18 cellular contexts compared by ENCODE assay signal in the genomic region with DNA sequence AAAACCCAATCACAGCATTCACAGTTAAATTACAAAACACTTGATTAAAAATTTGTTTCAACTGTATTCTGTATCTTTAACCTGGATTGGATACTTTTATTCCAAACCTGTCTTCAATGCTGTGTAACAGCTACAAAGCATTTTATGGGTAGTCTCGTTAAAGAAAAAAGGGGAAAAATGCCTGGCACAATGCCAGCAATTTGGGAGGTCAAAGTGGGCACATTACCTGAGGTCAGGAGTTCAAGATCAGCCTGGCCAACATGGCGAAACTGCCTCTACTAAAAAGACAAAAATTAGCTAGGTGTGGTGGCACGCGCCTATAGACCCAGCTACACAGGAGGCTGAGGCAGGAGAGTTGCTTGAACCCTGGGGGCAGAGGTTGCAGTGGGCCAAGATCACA. TPM values are rescaled to one million over a fixed set of nuclear protein-coding genes. Genes with fewer than 3 reads are reported as not detected.
DNase-seq lines count a peak whose midpoint lies in the region; ATAC-seq and TF ChIP-seq lines count a peak whose summit lies in the region.
"Had no signal": no experiment of that assay in that cellular context is flagged by ENCODE, and none has a peak within 500 bp of the region (broad histone marks: within the 10 kb centered on the region; RNA-seq: fewer than 3 reads in every experiment).

No MANE protein-coding gene starts in this region.

- H3K27me3 ChIP-seq in liver (ENCODE audit: control insufficient read depth in 4 of 4, insufficient read depth in 4 of 4, low read length in 3 of 4) (no peaks in the 10 kb centered on the region), foreskin keratinocyte (no peaks in the 10 kb centered on the region)
- H3K27me3 ChIP-seq: heart left ventricle had no signal

- TF ChIP-seq RAD21 in liver (IDR thresholded peaks at IDR 0.05): no peak

- H3K36me3 ChIP-seq in liver (ENCODE audit: control insufficient read depth in 4 of 4, insufficient read depth in 3 of 4, low read depth in 1 of 4, low read length in 3 of 4): peaks cover 1 to 17% (median 8%) of the 10 kb centered on the region in 4 donors

- DNase-seq in activated naive CD4-positive, alpha-beta T cell (lab: John Stamatoyannopoulos, UW): no peak
- DNase-seq in type B pancreatic cell (ENCODE audit: extremely low spot score, unreplicated experiment): peak; percentile 20
- DNase-seq in amniotic stem cell (lab: John Stamatoyannopoulos, UW): no peak
- DNase-seq in SK-N-DZ (ENCODE audit: low spot score): no peak
- no peak for DNase-seq in foreskin keratinocyte
- DNase-seq: activated CD4-positive, alpha-beta T cell treated with anti-CD3 and anti-CD28 coated beads, Interleukin-2, amount 10 ng/mL, durations not matched to agents 7 days and 5 days; activated effector memory CD4-positive, alpha-beta T cell treated with anti-CD3 and anti-CD28 coated beads, Interleukin-2, amount 50 U/mL, for 16 hours; cortex of kidney; heart left ventricle; NCI-H187 treated with DMSO at 0.1 percent for 48 hours; NCI-H69; occipital lobe had no signal

- H3K27me3 Mint-ChIP-seq in activated naive CD4-positive, alpha-beta T cell treated with anti-CD3 and anti-CD28 coated beads, Interleukin-2, amount 50 U/mL, for 24 hours: no peaks in the 10 kb centered on the region
- no peaks in the 10 kb centered on the region for H3K27me3 Mint-ChIP-seq in activated T-helper 17 cell treated with anti-CD3 and anti-CD28 coated beads, Interleukin-2, amount 50 U/mL, for 72 hours
- no peaks in the 10 kb centered on the region for H3K27me3 Mint-ChIP-seq in type B pancreatic cell
- H3K27me3 Mint-ChIP-seq: activated CD4-positive, alpha-beta T cell treated with anti-CD3 and anti-CD28 coated beads, Interleukin-2, amount 10 ng/mL, durations not matched to agents 7 days and 5 days; memory B cell had no signal

- peaks cover 28% of the 10 kb centered on the region for H3K36me3 Mint-ChIP-seq in activated naive CD4-positive, alpha-beta T cell treated with anti-CD3 and anti-CD28 coated beads, Interleukin-2, amount 50 U/mL, for 24 hours
- peaks cover 88% of the 10 kb centered on the region for H3K36me3 Mint-ChIP-seq in activated T-helper 17 cell treated with anti-CD3 and anti-CD28 coated beads, Interleukin-2, amount 50 U/mL, for 72 hours (ENCODE audit: low read depth)
- peaks cover 37% of the 10 kb centered on the region for H3K36me3 Mint-ChIP-seq in type B pancreatic cell

- no peak for ATAC-seq in activated T-helper 17 cell treated with anti-CD3 and anti-CD28 coated beads, Interleukin-2, amount 50 U/mL, for 72 hours (replicated peaks)
- no peak for ATAC-seq in foreskin keratinocyte
- ATAC-seq: heart left ventricle had no signal

- no peaks in the 10 kb centered on the region for H3K9me3 Mint-ChIP-seq in activated naive CD4-positive, alpha-beta T cell treated with anti-CD3 and anti-CD28 coated beads, Interleukin-2, amount 50 U/mL, for 24 hours
- no peaks in the 10 kb centered on the region for H3K9me3 Mint-ChIP-seq in activated T-helper 17 cell treated with anti-CD3 and anti-CD28 coated beads, Interleukin-2, amount 50 U/mL, for 72 hours
- H3K9me3 Mint-ChIP-seq in type B pancreatic cell: no peaks in the 10 kb centered on the region
- H3K9me3 Mint-ChIP-seq: activated CD4-positive, alpha-beta T cell treated with anti-CD3 and anti-CD28 coated beads, Interleukin-2, amount 10 ng/mL, durations not matched to agents 7 days and 5 days; memory B cell had no signal

- H3K4me3 ChIP-seq in liver (ENCODE audit: low read depth in 1 of 3, low read length in 3 of 3): no peak overlapping the region
- H3K4me3 ChIP-seq: SK-N-MC, skin epidermis had no signal

- H3K9me3 ChIP-seq in liver (ENCODE audit: control insufficient read depth in 4 of 4, low read length in 3 of 4): no peaks in the 10 kb centered on the region
- H3K9me3 ChIP-seq: heart left ventricle had no signal

- H3K4me3 Mint-ChIP-seq in activated naive CD4-positive, alpha-beta T cell treated with anti-CD3 and anti-CD28 coated beads, Interleukin-2, amount 50 U/mL, for 24 hours: peak overlapping the region; percentile 7
- peak overlapping the region; percentile 91 for H3K4me3 Mint-ChIP-seq in activated T-helper 17 cell treated with anti-CD3 and anti-CD28 coated beads, Interleukin-2, amount 50 U/mL, for 72 hours
- no peak overlapping the region for H3K4me3 Mint-ChIP-seq in type B pancreatic cell
- H3K4me3 Mint-ChIP-seq: activated CD4-positive, alpha-beta T cell treated with anti-CD3 and anti-CD28 coated beads, Interleukin-2, amount 10 ng/mL, durations not matched to agents 7 days and 5 days; memory B cell had no signal

- H3K4me1 ChIP-seq in liver (ENCODE audit: control insufficient read depth in 4 of 4, insufficient read depth in 4 of 4, low read length in 3 of 4) (peaks cover 0 to 21% (median 10%) of the 10 kb centered on the region in 4 donors), foreskin keratinocyte (peaks cover 22% of the 10 kb centered on the region)

- H3K27ac ChIP-seq in liver (ENCODE audit: low read depth in 1 of 2, low read length in 2 of 2) (no peak overlapping the region), foreskin keratinocyte (no peak overlapping the region)
- H3K27ac ChIP-seq: SK-N-MC had no signal

- TF ChIP-seq CTCF in liver (IDR thresholded peaks at IDR 0.05; ENCODE audit: low read depth, low read length, missing input control) (no peak), type B pancreatic cell (conservative IDR thresholded peaks at IDR 0.05) (no peak), foreskin keratinocyte (conservative IDR thresholded peaks at IDR 0.05) (no peak)

- peaks cover 73% of the 10 kb centered on the region for H3K4me1 Mint-ChIP-seq in activated naive CD4-positive, alpha-beta T cell treated with anti-CD3 and anti-CD28 coated beads, Interleukin-2, amount 50 U/mL, for 24 hours
- H3K4me1 Mint-ChIP-seq in activated T-helper 17 cell treated with anti-CD3 and anti-CD28 coated beads, Interleukin-2, amount 50 U/mL, for 72 hours: peaks cover 46% of the 10 kb centered on the region
- peaks cover 22% of the 10 kb centered on the region for H3K4me1 Mint-ChIP-seq in type B pancreatic cell (ENCODE audit: unreplicated experiment)

- WGBS in liver: 87% methylated on average over 4 of the region's 4 CpGs

- no peak overlapping the region for H3K9ac ChIP-seq in liver (ENCODE audit: low read depth in 1 of 2, low read length in 2 of 2)

- H3K27ac Mint-ChIP-seq in activated naive CD4-positive, alpha-beta T cell treated with anti-CD3 and anti-CD28 coated beads, Interleukin-2, amount 50 U/mL, for 24 hours: peak overlapping the region; percentile 41
- no peak overlapping the region for H3K27ac Mint-ChIP-seq in activated T-helper 17 cell treated with anti-CD3 and anti-CD28 coated beads, Interleukin-2, amount 50 U/mL, for 72 hours
- H3K27ac Mint-ChIP-seq in type B pancreatic cell: no peak overlapping the region
- H3K27ac Mint-ChIP-seq: activated CD4-positive, alpha-beta T cell treated with anti-CD3 and anti-CD28 coated beads, Interleukin-2, amount 10 ng/mL, durations not matched to agents 7 days and 5 days had no signal

TF ChIP-seq in liver, 16 proteins besides CTCF, POLR2A, EP300 and RAD21 (continues in another document):
- no peak for TF ChIP-seq GABPA (IDR thresholded peaks at IDR 0.05 in 1 of 2, conservative IDR thresholded peaks at IDR 0.05 in 1 of 2)
- no peak for TF ChIP-seq HNF4A (conservative IDR thresholded peaks at IDR 0.05)
- TF ChIP-seq, protein P1, sequence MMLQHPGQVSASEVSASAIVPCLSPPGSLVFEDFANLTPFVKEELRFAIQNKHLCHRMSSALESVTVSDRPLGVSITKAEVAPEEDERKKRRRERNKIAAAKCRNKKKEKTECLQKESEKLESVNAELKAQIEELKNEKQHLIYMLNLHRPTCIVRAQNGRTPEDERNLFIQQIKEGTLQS (IDR thresholded peaks at IDR 0.05): no peak
- TF ChIP-seq FOXA1 (IDR thresholded peaks at IDR 0.05): no peak
- TF ChIP-seq, protein P2, sequence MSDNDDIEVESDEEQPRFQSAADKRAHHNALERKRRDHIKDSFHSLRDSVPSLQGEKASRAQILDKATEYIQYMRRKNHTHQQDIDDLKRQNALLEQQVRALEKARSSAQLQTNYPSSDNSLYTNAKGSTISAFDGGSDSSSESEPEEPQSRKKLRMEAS (IDR thresholded peaks at IDR 0.05): no peak
- TF ChIP-seq HNF4G (IDR thresholded peaks at IDR 0.05): no peak
- TF ChIP-seq RXRA (IDR thresholded peaks at IDR 0.05): peak in 1 of 2 donors; percentile 16
- peak; percentile 34 for TF ChIP-seq NR2F2 (IDR thresholded peaks at IDR 0.05)
- TF ChIP-seq, protein P3, sequence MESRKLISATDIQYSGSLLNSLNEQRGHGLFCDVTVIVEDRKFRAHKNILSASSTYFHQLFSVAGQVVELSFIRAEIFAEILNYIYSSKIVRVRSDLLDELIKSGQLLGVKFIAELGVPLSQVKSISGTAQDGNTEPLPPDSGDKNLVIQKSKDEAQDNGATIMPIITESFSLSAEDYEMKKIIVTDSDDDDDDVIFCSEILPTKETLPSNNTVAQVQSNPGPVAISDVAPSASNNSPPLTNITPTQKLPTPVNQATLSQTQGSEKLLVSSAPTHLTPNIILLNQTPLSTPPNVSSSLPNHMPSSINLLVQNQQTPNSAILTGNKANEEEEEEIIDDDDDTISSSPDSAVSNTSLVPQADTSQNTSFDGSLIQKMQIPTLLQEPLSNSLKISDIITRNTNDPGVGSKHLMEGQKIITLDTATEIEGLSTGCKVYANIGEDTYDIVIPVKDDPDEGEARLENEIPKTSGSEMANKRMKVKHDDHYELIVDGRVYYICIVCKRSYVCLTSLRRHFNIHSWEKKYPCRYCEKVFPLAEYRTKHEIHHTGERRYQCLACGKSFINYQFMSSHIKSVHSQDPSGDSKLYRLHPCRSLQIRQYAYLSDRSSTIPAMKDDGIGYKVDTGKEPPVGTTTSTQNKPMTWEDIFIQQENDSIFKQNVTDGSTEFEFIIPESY (IDR thresholded peaks at IDR 0.05): no peak

RNA-seq across cellular contexts. Expression of a gene that starts 4.0 kb away (rescaled TPM):
- total RNA-seq in activated T-helper 17 cell treated with anti-CD3 and anti-CD28 coated beads, Interleukin-2, amount 50 U/mL, for 72 hours: 10 to 100 TPM; 63.9 to 65.1 TPM
- 10 to 100 TPM; 26.5 to 40.5 TPM for total RNA-seq in liver
- polyA plus RNA-seq in liver: 1 to 10 TPM; 7.6 to 8.8 TPM
- 36.0 and 43.3 TPM in 2 replicates for total RNA-seq in type B pancreatic cell (ENCODE audit: low replicate concordance)
- polyA plus RNA-seq in SK-N-DZ (2014; cell fraction: cytosol; rRNA removed): 48.0 and 50.7 TPM in 2 replicates
- polyA plus RNA-seq in SK-N-DZ (2014; cell fraction: nucleus; rRNA removed): 21.3 and 23.7 TPM in 2 replicates
- total RNA-seq in foreskin keratinocyte: 39.2 and 40.4 TPM in 2 replicates
- 7.8 and 8.8 TPM in 2 replicates for polyA plus RNA-seq in foreskin keratinocyte
